ENCODE assay signal across 20 cellular contexts in the genomic region with DNA sequence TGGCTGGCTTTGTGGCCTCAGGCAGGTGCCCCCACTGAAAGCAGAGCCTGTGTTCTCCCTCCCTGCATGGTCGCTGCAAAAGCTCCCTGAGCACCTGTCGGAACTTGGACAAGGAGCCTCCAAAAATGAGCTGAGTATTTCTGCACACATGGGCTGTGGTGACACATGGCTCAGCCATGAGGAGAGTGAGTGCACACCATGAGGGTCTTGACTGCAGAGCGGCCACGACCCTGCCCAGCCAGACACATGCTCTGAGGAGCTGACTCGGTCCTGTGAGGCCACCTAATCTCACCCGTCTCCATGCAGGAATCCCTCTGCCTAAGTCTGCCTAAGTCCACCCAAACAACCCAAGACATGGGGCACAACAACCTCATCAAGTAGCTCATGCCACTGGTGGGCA.
"Had no signal": no experiment of that assay in that cellular context is flagged by ENCODE, and none has a peak within 500 bp of the region (broad histone marks: within the 10 kb centered on the region; RNA-seq: fewer than 3 reads in every experiment).

No MANE protein-coding gene starts in this region.

- H3K4me3 ChIP-seq: cardiac muscle cell, esophagus squamous epithelium, tibial artery, uterus had no signal

- H3K9me3 Mint-ChIP-seq: natural killer cell treated with Interleukin-12 subunit alpha and Interleukin-12 subunit beta and Interleukin-15 and Interleukin-18, amount 100 ng/mL, for 72 hours had no signal

- H3K4me1 ChIP-seq: esophagus squamous epithelium, tibial artery, uterus had no signal

- DNase-seq: activated CD4-positive, alpha-beta T cell treated with anti-CD3 and anti-CD28 coated beads, Interleukin-2, amount 50 U/mL, for 1 hour; activated effector memory CD4-positive, alpha-beta T cell treated with Interleukin-2 at 50 U/mL for 16 hours; activated T-cell treated with anti-CD3 and anti-CD28 coated beads, Interleukin-2, amount 50 U/mL, for 1 hour; amygdala; effector CD8-positive, alpha-beta T cell; esophagus squamous epithelium; left cardiac atrium; occipital lobe; posterior cingulate gyrus; retina; stimulated activated naive CD4-positive, alpha-beta T cell; SW 1271; T-helper 9 cell; tibial artery; uterus had no signal

- H3K27ac Mint-ChIP-seq: dendritic cell treated with granulocyte-macrophage colony-stimulating factor and Interleukin-4, amounts not matched to agents 40 ng/mL and 50 ng/mL, for 4 days; natural killer cell treated with Interleukin-12 subunit alpha and Interleukin-12 subunit beta and Interleukin-15 and Interleukin-18, amount 100 ng/mL, for 72 hours had no signal

- H3K27me3 Mint-ChIP-seq: activated CD8-positive, alpha-beta memory T cell treated with anti-CD3 and anti-CD28 coated beads, Interleukin-2, amount 10 ng/mL, durations not matched to agents 7 days and 5 days; activated naive CD8-positive, alpha-beta T cell had no signal

- H3K27me3 ChIP-seq: cardiac muscle cell, esophagus squamous epithelium, tibial artery, uterus had no signal

- ATAC-seq: activated CD8-positive, alpha-beta memory T cell treated with anti-CD3 and anti-CD28 coated beads, Interleukin-2, amount 10 ng/mL, durations not matched to agents 7 days and 5 days; left cardiac atrium had no signal

- H3K4me3 Mint-ChIP-seq: activated CD8-positive, alpha-beta memory T cell treated with anti-CD3 and anti-CD28 coated beads, Interleukin-2, amount 10 ng/mL, durations not matched to agents 7 days and 5 days; activated naive CD8-positive, alpha-beta T cell; dendritic cell treated with granulocyte-macrophage colony-stimulating factor and Interleukin-4, amounts not matched to agents 40 ng/mL and 50 ng/mL, for 4 days; natural killer cell treated with Interleukin-12 subunit alpha and Interleukin-12 subunit beta and Interleukin-15 and Interleukin-18, amount 100 ng/mL, for 72 hours had no signal

- H3K27ac ChIP-seq: cardiac muscle cell, esophagus squamous epithelium, tibial artery, uterus had no signal
